ENCODE assay signal across 1 cellular context in the genomic region with DNA sequence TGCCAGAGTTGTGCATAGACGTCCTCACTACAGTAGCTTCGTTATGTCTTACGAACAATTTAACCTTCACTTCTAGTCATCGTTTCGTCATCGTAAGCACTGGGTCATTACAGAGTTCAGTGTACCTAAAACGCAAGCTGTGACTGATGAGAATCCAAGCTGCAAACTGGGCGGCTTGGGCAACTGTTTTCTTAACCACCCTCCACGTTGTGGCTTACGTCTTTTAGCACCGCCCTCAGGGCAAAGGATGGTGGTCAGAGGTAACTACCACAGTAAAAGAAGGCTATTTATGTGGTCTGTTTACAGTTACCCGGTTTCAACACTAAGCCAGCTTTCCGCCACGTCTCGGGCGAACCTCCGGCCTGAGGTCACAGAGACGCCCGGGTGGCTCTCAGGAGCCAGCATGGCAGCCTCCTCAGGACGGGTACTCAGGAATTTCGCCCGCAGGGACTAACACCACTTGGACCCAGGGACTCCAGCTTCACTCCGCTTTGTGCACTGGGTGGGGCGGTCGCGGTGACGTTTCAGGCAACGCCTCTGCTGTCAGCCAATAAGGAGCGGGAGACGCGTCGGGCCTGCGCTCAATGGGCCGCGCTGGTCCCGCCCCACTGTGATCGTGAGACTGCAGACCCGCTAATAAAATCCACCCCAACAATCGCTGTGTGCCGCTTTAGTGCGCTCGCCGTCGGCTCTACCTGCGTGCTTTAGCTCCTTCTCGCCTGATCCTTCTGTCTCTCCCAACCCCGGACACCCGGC.
TF ChIP-seq lines count a peak whose summit lies in the region.

Gene CTH (plus strand): TSS at position 665 of the 756 bp plus-strand sequence. CDS start 148 bp downstream, outside the sequence.

TF ChIP-seq in HepG2, 621 proteins besides CTCF, POLR2A, EP300 and RAD21 (continued from another document and continues in another):
- TF ChIP-seq ZIK1 (CRISPR knock-in tag; IDR thresholded peaks at IDR 0.05; ENCODE audit: borderline replicate concordance, low read depth) (peak; percentile 15; the same call in 1 of the 2 replicates), ZNF547 (CRISPR knock-in tag; IDR thresholded peaks at IDR 0.05) (peak; percentile 65; the same call in 1 of the 2 replicates), IRX3 (CRISPR knock-in tag; IDR thresholded peaks at IDR 0.05; ENCODE audit: borderline replicate concordance, low read depth) (no peak), EEA1 (CRISPR knock-in tag; IDR thresholded peaks at IDR 0.05; ENCODE audit: borderline replicate concordance) (no peak), ZNF335 (CRISPR knock-in tag; IDR thresholded peaks at IDR 0.05) (peak; percentile 79), NR2F2 (IDR thresholded peaks at IDR 0.05; ENCODE audit: borderline replicate concordance, low read depth) (no peak), PAWR (CRISPR knock-in tag; IDR thresholded peaks at IDR 0.05; ENCODE audit: borderline replicate concordance) (no peak), KAT7 (CRISPR knock-in tag; IDR thresholded peaks at IDR 0.05; ENCODE audit: borderline replicate concordance) (peak; percentile 82; the same call in 1 of the 2 replicates), KLF13 (CRISPR knock-in tag; IDR thresholded peaks at IDR 0.05) (0 out of 2 replicates have a peak, but pooled peaks have one; percentile 66), CHCHD3 (CRISPR knock-in tag; IDR thresholded peaks at IDR 0.05) (0 out of 2 replicates have a peak, but pooled peaks have one; percentile 64), MBNL3 (CRISPR knock-in tag; conservative IDR thresholded peaks at IDR 0.05) (no peak), NFATC3 (CRISPR knock-in tag; IDR thresholded peaks at IDR 0.05) (no peak), RARA (CRISPR knock-in tag; IDR thresholded peaks at IDR 0.05) (no peak), MIER3 (CRISPR knock-in tag; IDR thresholded peaks at IDR 0.05; ENCODE audit: borderline replicate concordance) (no peak; the same call in 1 of the 2 replicates), CREB1 (IDR thresholded peaks at IDR 0.05) (peak; percentile 90), CREB1 (CRISPR knock-in tag; IDR thresholded peaks at IDR 0.05) (peak; percentile 95), ZNF143 (CRISPR knock-in tag; IDR thresholded peaks at IDR 0.05) (no peak), SKI (IDR thresholded peaks at IDR 0.05; ENCODE audit: partially characterized antibody) (peak; percentile 8), TCF7L2 (IDR thresholded peaks at IDR 0.05; ENCODE audit: low read depth, low read length) (no peak), ZNF256 (CRISPR knock-in tag; conservative IDR thresholded peaks at IDR 0.05) (0 out of 2 replicates have a peak, but pooled peaks have one; percentile 38), ZNF552 (CRISPR knock-in tag; IDR thresholded peaks at IDR 0.05; ENCODE audit: borderline replicate concordance) (no peak), ZNF577 (CRISPR knock-in tag; IDR thresholded peaks at IDR 0.05; ENCODE audit: borderline replicate concordance, low read depth) (0 out of 2 replicates have a peak, but pooled peaks have one; percentile 35), MIER2 (CRISPR knock-in tag; IDR thresholded peaks at IDR 0.05) (no peak; the same call in 1 of the 2 replicates), HDAC2 (CRISPR knock-in tag; IDR thresholded peaks at IDR 0.05) (peak; percentile 54; the same call in 1 of the 2 replicates), ETV6 (CRISPR knock-in tag; conservative IDR thresholded peaks at IDR 0.05) (no peak), ZMYM2 (CRISPR knock-in tag; IDR thresholded peaks at IDR 0.05) (0 out of 2 replicates have a peak, but pooled peaks have one; percentile 12), PPARG (CRISPR knock-in tag; conservative IDR thresholded peaks at IDR 0.05) (0 out of 2 replicates have a peak, but pooled peaks have one; percentile 18), DBP (CRISPR knock-in tag; IDR thresholded peaks at IDR 0.05; ENCODE audit: not compliant biosample characterization) (no peak), ZNF331 (CRISPR knock-in tag; IDR thresholded peaks at IDR 0.05) (peak; percentile 17), ZNF788 (CRISPR knock-in tag; IDR thresholded peaks at IDR 0.05; ENCODE audit: borderline replicate concordance) (0 out of 2 replicates have a peak, but pooled peaks have one; percentile 53), ZBTB10 (CRISPR knock-in tag; IDR thresholded peaks at IDR 0.05; ENCODE audit: borderline replicate concordance) (no peak), CREM (IDR thresholded peaks at IDR 0.05) (peak; percentile 88), CREM (CRISPR knock-in tag; IDR thresholded peaks at IDR 0.05) (0 out of 2 replicates have a peak, but pooled peaks have one; percentile 13), ZNF329 (CRISPR knock-in tag; IDR thresholded peaks at IDR 0.05; ENCODE audit: low read depth) (no peak), NKX3-1 (CRISPR knock-in tag; IDR thresholded peaks at IDR 0.05) (no peak), TFAP4 (IDR thresholded peaks at IDR 0.05; ENCODE audit: borderline replicate concordance, low read depth) (peak; percentile 33; the same call in 1 of the 2 replicates), ATF7 (IDR thresholded peaks at IDR 0.05) (no peak), ATF7 (CRISPR knock-in tag; IDR thresholded peaks at IDR 0.05) (no peak), MAFG (CRISPR knock-in tag; IDR thresholded peaks at IDR 0.05) (no peak), TBP (CRISPR knock-in tag; IDR thresholded peaks at IDR 0.05) (no peak), RORA (CRISPR knock-in tag; IDR thresholded peaks at IDR 0.05) (no peak), NFE2 (CRISPR knock-in tag; IDR thresholded peaks at IDR 0.05) (no peak), ZSCAN31 (CRISPR knock-in tag; IDR thresholded peaks at IDR 0.05; ENCODE audit: low read depth) (peak; percentile 74), GFI1 (CRISPR knock-in tag; IDR thresholded peaks at IDR 0.05; ENCODE audit: borderline replicate concordance) (peak; percentile 12; the same call in 1 of the 2 replicates), BRD4 (CRISPR knock-in tag; IDR thresholded peaks at IDR 0.05) (no peak; the same call in 1 of the 2 replicates), PRPF4 (IDR thresholded peaks at IDR 0.05; ENCODE audit: low read depth, low read length, poor library complexity, severe bottlenecking) (no peak), NRL (CRISPR knock-in tag; IDR thresholded peaks at IDR 0.05; ENCODE audit: borderline replicate concordance) (peak; percentile 64; the same call in 1 of the 2 replicates), DPF2 (CRISPR knock-in tag; IDR thresholded peaks at IDR 0.05; ENCODE audit: borderline replicate concordance, low read depth) (no peak), CENPX (CRISPR knock-in tag; IDR thresholded peaks at IDR 0.05) (no peak), ZNF121 (CRISPR knock-in tag; IDR thresholded peaks at IDR 0.05) (no peak; the same call in 1 of the 2 replicates), ZFP36L1 (CRISPR knock-in tag; IDR thresholded peaks at IDR 0.05) (no peak; the same call in 1 of the 2 replicates), POLR2G (IDR thresholded peaks at IDR 0.05; ENCODE audit: low read depth, low read length) (peak; percentile 99), KMT2A (CRISPR knock-in tag; IDR thresholded peaks at IDR 0.05) (peak; percentile 67; the same call in 1 of the 2 replicates), KDM3A (CRISPR knock-in tag; IDR thresholded peaks at IDR 0.05; ENCODE audit: low read depth) (no peak), ZNF776 (CRISPR knock-in tag; IDR thresholded peaks at IDR 0.05) (peak; percentile 91)
- TF ChIP-seq, protein P1, sequence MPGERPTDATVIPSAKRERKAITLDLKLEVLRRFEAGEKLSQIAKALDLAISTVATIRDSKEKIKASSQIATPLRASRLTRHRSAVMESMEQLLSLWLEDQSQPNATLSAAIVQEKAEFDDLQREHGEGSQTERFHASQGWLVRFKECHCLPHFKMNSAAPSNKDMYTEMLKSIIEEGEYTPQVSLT (CRISPR knock-in tag; IDR thresholded peaks at IDR 0.05; ENCODE audit: borderline replicate concordance, low read depth), result no peak
- TF ChIP-seq, protein P2, sequence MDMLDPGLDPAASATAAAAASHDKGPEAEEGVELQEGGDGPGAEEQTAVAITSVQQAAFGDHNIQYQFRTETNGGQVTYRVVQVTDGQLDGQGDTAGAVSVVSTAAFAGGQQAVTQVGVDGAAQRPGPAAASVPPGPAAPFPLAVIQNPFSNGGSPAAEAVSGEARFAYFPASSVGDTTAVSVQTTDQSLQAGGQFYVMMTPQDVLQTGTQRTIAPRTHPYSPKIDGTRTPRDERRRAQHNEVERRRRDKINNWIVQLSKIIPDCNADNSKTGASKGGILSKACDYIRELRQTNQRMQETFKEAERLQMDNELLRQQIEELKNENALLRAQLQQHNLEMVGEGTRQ (IDR thresholded peaks at IDR 0.05; ENCODE audit: low read depth, low read length), result no peak
- TF ChIP-seq, protein P2 (CRISPR knock-in tag; IDR thresholded peaks at IDR 0.05; ENCODE audit: borderline replicate concordance), result no peak
- TF ChIP-seq, protein P3, sequence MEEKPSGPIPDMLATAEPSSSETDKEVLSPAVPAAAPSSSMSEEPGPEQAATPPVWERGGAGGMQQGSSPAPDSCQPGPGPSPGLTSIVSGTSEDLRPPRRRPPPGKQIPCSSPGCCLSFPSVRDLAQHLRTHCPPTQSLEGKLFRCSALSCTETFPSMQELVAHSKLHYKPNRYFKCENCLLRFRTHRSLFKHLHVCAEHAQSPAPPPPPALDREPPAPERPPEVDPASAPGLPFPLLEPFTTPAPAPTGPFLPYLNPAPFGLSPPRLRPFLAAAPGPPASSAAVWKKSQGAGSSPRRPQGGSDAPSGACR (CRISPR knock-in tag; IDR thresholded peaks at IDR 0.05), result no peak
- TF ChIP-seq, protein P4, sequence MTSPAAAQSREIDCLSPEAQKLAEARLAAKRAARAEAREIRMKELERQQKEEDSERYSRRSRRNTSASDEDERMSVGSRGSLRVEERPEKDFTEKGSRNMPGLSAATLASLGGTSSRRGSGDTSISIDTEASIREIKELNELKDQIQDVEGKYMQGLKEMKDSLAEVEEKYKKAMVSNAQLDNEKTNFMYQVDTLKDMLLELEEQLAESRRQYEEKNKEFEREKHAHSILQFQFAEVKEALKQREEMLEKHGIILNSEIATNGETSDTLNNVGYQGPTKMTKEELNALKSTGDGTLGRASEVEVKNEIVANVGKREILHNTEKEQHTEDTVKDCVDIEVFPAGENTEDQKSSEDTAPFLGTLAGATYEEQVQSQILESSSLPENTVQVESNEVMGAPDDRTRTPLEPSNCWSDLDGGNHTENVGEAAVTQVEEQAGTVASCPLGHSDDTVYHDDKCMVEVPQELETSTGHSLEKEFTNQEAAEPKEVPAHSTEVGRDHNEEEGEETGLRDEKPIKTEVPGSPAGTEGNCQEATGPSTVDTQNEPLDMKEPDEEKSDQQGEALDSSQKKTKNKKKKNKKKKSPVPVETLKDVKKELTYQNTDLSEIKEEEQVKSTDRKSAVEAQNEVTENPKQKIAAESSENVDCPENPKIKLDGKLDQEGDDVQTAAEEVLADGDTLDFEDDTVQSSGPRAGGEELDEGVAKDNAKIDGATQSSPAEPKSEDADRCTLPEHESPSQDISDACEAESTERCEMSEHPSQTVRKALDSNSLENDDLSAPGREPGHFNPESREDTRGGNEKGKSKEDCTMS (CRISPR knock-in tag; conservative IDR thresholded peaks at IDR 0.05), result no peak
- TF ChIP-seq, protein P5, sequence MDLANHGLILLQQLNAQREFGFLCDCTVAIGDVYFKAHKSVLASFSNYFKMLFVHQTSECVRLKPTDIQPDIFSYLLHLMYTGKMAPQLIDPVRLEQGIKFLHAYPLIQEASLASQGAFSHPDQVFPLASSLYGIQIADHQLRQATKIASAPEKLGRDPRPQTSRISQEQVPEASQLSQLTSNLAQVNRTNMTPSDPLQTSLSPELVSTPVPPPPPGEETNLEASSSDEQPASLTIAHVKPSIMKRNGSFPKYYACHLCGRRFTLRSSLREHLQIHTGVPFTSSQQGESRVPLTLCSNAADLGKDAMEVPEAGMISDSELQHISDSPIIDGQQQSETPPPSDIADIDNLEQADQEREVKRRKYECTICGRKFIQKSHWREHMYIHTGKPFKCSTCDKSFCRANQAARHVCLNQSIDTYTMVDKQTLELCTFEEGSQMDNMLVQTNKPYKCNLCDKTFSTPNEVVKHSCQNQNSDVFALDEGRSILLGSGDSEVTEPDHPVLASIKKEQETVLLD (CRISPR knock-in tag; IDR thresholded peaks at IDR 0.05; ENCODE audit: low read depth), result no peak; the same call in 1 of the 2 replicates
- TF ChIP-seq, protein P6, sequence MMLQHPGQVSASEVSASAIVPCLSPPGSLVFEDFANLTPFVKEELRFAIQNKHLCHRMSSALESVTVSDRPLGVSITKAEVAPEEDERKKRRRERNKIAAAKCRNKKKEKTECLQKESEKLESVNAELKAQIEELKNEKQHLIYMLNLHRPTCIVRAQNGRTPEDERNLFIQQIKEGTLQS (CRISPR knock-in tag; IDR thresholded peaks at IDR 0.05), result no peak
